In the genomic region with DNA sequence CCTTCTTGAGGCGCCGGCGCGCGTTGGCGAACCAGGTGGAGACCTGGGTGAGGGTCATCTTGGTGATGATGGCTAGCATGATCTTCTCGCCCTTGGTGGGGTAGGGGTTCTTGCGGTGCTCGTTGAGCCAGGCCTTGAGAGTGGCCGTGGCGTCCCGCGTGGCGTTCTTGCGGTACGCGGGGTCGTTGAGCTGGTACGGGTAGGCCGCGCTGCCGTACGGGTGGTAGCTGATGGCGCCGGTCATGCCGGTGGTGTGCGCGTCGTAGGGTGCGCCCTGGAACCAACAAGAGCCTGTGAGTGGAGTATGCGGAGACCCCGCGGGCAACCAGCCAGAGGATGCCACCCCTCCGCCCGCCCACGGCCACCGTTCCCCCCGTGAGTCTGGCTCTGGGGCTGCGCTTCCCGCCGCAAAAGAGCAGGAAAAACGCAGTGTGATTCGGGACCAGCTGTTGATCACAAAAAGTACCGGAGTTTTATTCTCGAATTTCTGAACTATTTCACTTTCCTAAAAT, we compare ENCODE assay signal across 1 cellular context.
TF ChIP-seq lines count a peak whose summit lies in the region.

No MANE protein-coding gene starts in this region.

TF ChIP-seq in HepG2, 621 proteins besides CTCF, POLR2A, EP300 and RAD21:
- TF ChIP-seq ZNF773 (CRISPR knock-in tag; IDR thresholded peaks at IDR 0.05; ENCODE audit: borderline replicate concordance) (no peak), ZNF879 (CRISPR knock-in tag; IDR thresholded peaks at IDR 0.05) (no peak), YY1 (IDR thresholded peaks at IDR 0.05; ENCODE audit: insufficient read depth, insufficient replicate concordance, low read depth, low read length) (no peak), ZNF777 (CRISPR knock-in tag; IDR thresholded peaks at IDR 0.05) (no peak), NPAS2 (CRISPR knock-in tag; IDR thresholded peaks at IDR 0.05; ENCODE audit: borderline replicate concordance) (no peak), AKAP8 (CRISPR knock-in tag; IDR thresholded peaks at IDR 0.05) (no peak), TCF12 (IDR thresholded peaks at IDR 0.05) (no peak), TCF12 (CRISPR knock-in tag; IDR thresholded peaks at IDR 0.05) (no peak), ZNF20 (CRISPR knock-in tag; IDR thresholded peaks at IDR 0.05) (no peak), ZSCAN29 (CRISPR knock-in tag; conservative IDR thresholded peaks at IDR 0.05) (no peak), MIER2 (CRISPR knock-in tag; IDR thresholded peaks at IDR 0.05) (no peak), ZMYM2 (CRISPR knock-in tag; IDR thresholded peaks at IDR 0.05) (no peak), ZSCAN9 (CRISPR knock-in tag; IDR thresholded peaks at IDR 0.05; ENCODE audit: borderline replicate concordance) (no peak), HNRNPH1 (optimal IDR thresholded peaks at IDR 0.05; ENCODE audit: low read depth, low read length) (no peak), DNMT3B (CRISPR knock-in tag; conservative IDR thresholded peaks at IDR 0.05) (no peak), MED13 (CRISPR knock-in tag; IDR thresholded peaks at IDR 0.05) (no peak)
- TF ChIP-seq, protein P1, sequence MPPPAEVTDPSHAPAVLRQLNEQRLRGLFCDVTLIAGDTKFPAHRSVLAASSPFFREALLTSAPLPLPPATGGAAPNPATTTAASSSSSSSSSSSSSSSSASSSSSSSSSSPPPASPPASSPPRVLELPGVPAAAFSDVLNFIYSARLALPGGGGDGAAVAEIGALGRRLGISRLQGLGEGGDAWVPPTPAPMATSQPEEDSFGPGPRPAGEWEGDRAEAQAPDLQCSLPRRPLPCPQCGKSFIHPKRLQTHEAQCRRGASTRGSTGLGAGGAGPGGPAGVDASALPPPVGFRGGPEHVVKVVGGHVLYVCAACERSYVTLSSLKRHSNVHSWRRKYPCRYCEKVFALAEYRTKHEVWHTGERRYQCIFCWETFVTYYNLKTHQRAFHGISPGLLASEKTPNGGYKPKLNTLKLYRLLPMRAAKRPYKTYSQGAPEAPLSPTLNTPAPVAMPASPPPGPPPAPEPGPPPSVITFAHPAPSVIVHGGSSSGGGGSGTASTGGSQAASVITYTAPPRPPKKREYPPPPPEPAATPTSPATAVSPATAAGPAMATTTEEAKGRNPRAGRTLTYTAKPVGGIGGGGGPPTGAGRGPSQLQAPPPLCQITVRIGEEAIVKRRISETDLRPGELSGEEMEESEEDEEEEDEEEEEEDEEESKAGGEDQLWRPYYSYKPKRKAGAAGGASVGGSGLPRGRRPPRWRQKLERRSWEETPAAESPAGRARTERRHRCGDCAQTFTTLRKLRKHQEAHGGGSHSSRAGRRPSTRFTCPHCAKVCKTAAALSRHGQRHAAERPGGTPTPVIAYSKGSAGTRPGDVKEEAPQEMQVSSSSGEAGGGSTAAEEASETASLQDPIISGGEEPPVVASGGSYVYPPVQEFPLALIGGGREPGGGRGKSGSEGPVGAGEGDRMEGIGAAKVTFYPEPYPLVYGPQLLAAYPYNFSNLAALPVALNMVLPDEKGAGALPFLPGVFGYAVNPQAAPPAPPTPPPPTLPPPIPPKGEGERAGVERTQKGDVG (CRISPR knock-in tag; IDR thresholded peaks at IDR 0.05; ENCODE audit: borderline replicate concordance): no peak
- TF ChIP-seq, protein P2, sequence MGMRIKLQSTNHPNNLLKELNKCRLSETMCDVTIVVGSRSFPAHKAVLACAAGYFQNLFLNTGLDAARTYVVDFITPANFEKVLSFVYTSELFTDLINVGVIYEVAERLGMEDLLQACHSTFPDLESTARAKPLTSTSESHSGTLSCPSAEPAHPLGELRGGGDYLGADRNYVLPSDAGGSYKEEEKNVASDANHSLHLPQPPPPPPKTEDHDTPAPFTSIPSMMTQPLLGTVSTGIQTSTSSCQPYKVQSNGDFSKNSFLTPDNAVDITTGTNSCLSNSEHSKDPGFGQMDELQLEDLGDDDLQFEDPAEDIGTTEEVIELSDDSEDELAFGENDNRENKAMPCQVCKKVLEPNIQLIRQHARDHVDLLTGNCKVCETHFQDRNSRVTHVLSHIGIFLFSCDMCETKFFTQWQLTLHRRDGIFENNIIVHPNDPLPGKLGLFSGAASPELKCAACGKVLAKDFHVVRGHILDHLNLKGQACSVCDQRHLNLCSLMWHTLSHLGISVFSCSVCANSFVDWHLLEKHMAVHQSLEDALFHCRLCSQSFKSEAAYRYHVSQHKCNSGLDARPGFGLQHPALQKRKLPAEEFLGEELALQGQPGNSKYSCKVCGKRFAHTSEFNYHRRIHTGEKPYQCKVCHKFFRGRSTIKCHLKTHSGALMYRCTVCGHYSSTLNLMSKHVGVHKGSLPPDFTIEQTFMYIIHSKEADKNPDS (CRISPR knock-in tag; IDR thresholded peaks at IDR 0.05): no peak
TF ChIP-seq in HepG2: peak in this region for 0.
